8 cellular contexts compared by ENCODE assay signal in genomic region chr1:9615316-9616063, GRCh38. TPM values are rescaled to one million over a fixed set of nuclear protein-coding genes. Genes with fewer than 3 reads are reported as not detected.
DNase-seq lines count a peak whose midpoint lies in the region; ATAC-seq and TF ChIP-seq lines count a peak whose summit lies in the region.

No MANE protein-coding gene starts in this region.

- ATAC-seq in esophagus mucosa (peak; percentile 71), GM18517 (IDR thresholded peaks at IDR 0.05; ENCODE audit: unreplicated experiment) (no peak)

- no peak overlapping the region for H3K9ac ChIP-seq in neural progenitor cell

- no peak overlapping the region for H3K27ac Mint-ChIP-seq in activated CD4-positive, alpha-beta memory T cell treated with anti-CD3 and anti-CD28 coated beads, Interleukin-2, amount 10 ng/mL, durations not matched to agents 7 days and 5 days
- H3K27ac Mint-ChIP-seq in neural progenitor cell: no peak overlapping the region

- no peaks in the 10 kb centered on the region for H3K9me3 ChIP-seq in neural progenitor cell (ENCODE audit: low read depth)

- peak; percentile 79 for TF ChIP-seq CTCF in neural progenitor cell (IDR thresholded peaks at IDR 0.05)

- H3K27me3 Mint-ChIP-seq in activated CD4-positive, alpha-beta memory T cell treated with anti-CD3 and anti-CD28 coated beads, Interleukin-2, amount 10 ng/mL, durations not matched to agents 7 days and 5 days: peaks cover 5% of the 10 kb centered on the region
- peaks cover 6% of the 10 kb centered on the region for H3K27me3 Mint-ChIP-seq in neural progenitor cell (ENCODE audit: insufficient read depth, low read depth)

- CTCF ChIA-PET in activated CD4-positive, alpha-beta memory T cell treated with anti-CD3 and anti-CD28 coated beads, Interleukin-2, amount 10 ng/mL, durations not matched to agents 7 days and 5 days (lab: Charles Lee): interaction anchor here (0.5 to 2.3 kb wide), 28 partner anchors 9 to 688 kb away, joined by 3 to 11 read pairs (median 4); partner anchors contain the start of genes PIK3CD and TMEM201

- no peaks in the 10 kb centered on the region for H3K27me3 ChIP-seq in neural progenitor cell

- H3K4me1 Mint-ChIP-seq in activated CD4-positive, alpha-beta memory T cell treated with anti-CD3 and anti-CD28 coated beads, Interleukin-2, amount 10 ng/mL, durations not matched to agents 7 days and 5 days: no peaks in the 10 kb centered on the region
- peaks cover 5% of the 10 kb centered on the region for H3K4me1 Mint-ChIP-seq in neural progenitor cell

- no peak overlapping the region for H3K4me2 ChIP-seq in neural progenitor cell

- peaks cover 2% of the 10 kb centered on the region for H3K36me3 Mint-ChIP-seq in activated CD4-positive, alpha-beta memory T cell treated with anti-CD3 and anti-CD28 coated beads, Interleukin-2, amount 10 ng/mL, durations not matched to agents 7 days and 5 days (ENCODE audit: low read depth)
- peaks cover 4% of the 10 kb centered on the region for H3K36me3 Mint-ChIP-seq in neural progenitor cell

- no peaks in the 10 kb centered on the region for H3K79me2 ChIP-seq in neural progenitor cell (ENCODE audit: low read depth)

- H3K4me3 Mint-ChIP-seq in activated CD4-positive, alpha-beta memory T cell treated with anti-CD3 and anti-CD28 coated beads, Interleukin-2, amount 10 ng/mL, durations not matched to agents 7 days and 5 days: no peak overlapping the region
- H3K4me3 Mint-ChIP-seq in neural progenitor cell: no peak overlapping the region

- H3K4me1 ChIP-seq in neural progenitor cell: no peaks in the 10 kb centered on the region

- H3F3A ChIP-seq in neural progenitor cell (ENCODE audit: low read depth): peaks cover 11% of the 10 kb centered on the region

- DNase-seq in NCI-H524 (lab: John Stamatoyannopoulos, UW) (peak; percentile 20 to 56), NCI-H524 treated with DMSO at 0.1 percent for 48 hours (lab: John Stamatoyannopoulos, UW) (no peak), MV-4-11 (lab: John Stamatoyannopoulos, UW) (peak; percentile 61), neural progenitor cell (ENCODE audit: low spot score) (peak; percentile 70), NCI-H146 treated with DMSO at 0.1 percent for 48 hours (lab: John Stamatoyannopoulos, UW; ENCODE audit: unreplicated experiment) (no peak)
- peak; percentile 65 for DNase-seq in activated CD4-positive, alpha-beta memory T cell treated with anti-CD3 and anti-CD28 coated beads, Interleukin-2, amount 10 ng/mL, durations not matched to agents 7 days and 5 days

- no peaks in the 10 kb centered on the region for H4K20me1 ChIP-seq in neural progenitor cell (ENCODE audit: low read depth)

- H3K27ac ChIP-seq in neural progenitor cell: peak overlapping the region; percentile 37

- H3K9me3 Mint-ChIP-seq in activated CD4-positive, alpha-beta memory T cell treated with anti-CD3 and anti-CD28 coated beads, Interleukin-2, amount 10 ng/mL, durations not matched to agents 7 days and 5 days: no peaks in the 10 kb centered on the region
- H3K9me3 Mint-ChIP-seq in neural progenitor cell: no peaks in the 10 kb centered on the region

- H3K36me3 ChIP-seq in neural progenitor cell: no peaks in the 10 kb centered on the region

- no peak overlapping the region for H3K4me3 ChIP-seq in neural progenitor cell

- POLR2A ChIA-PET in activated CD4-positive, alpha-beta memory T cell treated with anti-CD3 and anti-CD28 coated beads, Interleukin-2, amount 10 ng/mL, durations not matched to agents 7 days and 5 days (lab: Charles Lee): interaction anchor here (1.3 to 1.8 kb wide), 2 partner anchors 26 to 36 kb away, joined by 3 to 6 read pairs; partner anchors contain the start of gene PIK3CD

- H2AFZ ChIP-seq in neural progenitor cell (replicated peaks): no peak overlapping the region

RNA-seq across cellular contexts. Expression of gene TMEM201, which starts 26.8 kb away (rescaled TPM):
- 10 to 100 TPM; 12.4 to 13.4 TPM for total RNA-seq in activated CD4-positive, alpha-beta memory T cell treated with anti-CD3 and anti-CD28 coated beads, Interleukin-2, amount 10 ng/mL, durations not matched to agents 7 days and 5 days
- 7.7 TPM for total RNA-seq in esophagus mucosa
- 1.9 and 7.3 TPM in 2 replicates for total RNA-seq in neural progenitor cell (ENCODE audit: low replicate concordance)

RNA-seq across cellular contexts. Expression of gene PIK3CD, which starts 36.0 kb away (rescaled TPM):
- total RNA-seq in activated CD4-positive, alpha-beta memory T cell treated with anti-CD3 and anti-CD28 coated beads, Interleukin-2, amount 10 ng/mL, durations not matched to agents 7 days and 5 days: 100 to 1,000 TPM; 211 to 214 TPM
- total RNA-seq in esophagus mucosa: 6.2 TPM
- 5.0 and 8.8 TPM in 2 replicates for total RNA-seq in neural progenitor cell (ENCODE audit: low replicate concordance)

Comparison
In these comparisons a context has a peak if more than half of its experiments do, and no peak if none do; other contexts are left out.
1. DNase-seq: peak in NCI-H524 (2 of 2), MV-4-11 (single experiment), activated CD4-positive, alpha-beta memory T cell treated with anti-CD3 and anti-CD28 coated beads, Interleukin-2, amount 10 ng/mL, durations not matched to agents 7 days and 5 days (single experiment) and neural progenitor cell (single experiment); none in NCI-H524 treated with DMSO at 0.1 percent for 48 hours (single experiment) and NCI-H146 treated with DMSO at 0.1 percent for 48 hours (single experiment).
2. RNA of gene PIK3CD, which starts 36.0 kb away (total RNA-seq): 211 to 214 TPM in activated CD4-positive, alpha-beta memory T cell treated with anti-CD3 and anti-CD28 coated beads, Interleukin-2, amount 10 ng/mL, durations not matched to agents 7 days and 5 days; 6.2 TPM in esophagus mucosa (single experiment) and 5.0 to 8.8 TPM in neural progenitor cell; every median in the first group is over 10 times any median in the second.